In genomic region chr1:180502361-180503273, GRCh38 we compare ENCODE assay signal across 8 cellular contexts. TPM values are rescaled to one million over a fixed set of nuclear protein-coding genes. Genes with fewer than 3 reads are reported as not detected.
A peak's percentile ranks its signal among the peaks of the same experiment; 100 is the strongest.
DNase-seq lines count a peak whose midpoint lies in the region; ATAC-seq lines count a peak whose summit lies in the region.

TSS of gene ACBD6 (minus strand) at chr1:180502577. CDS start at chr1:180502266, 311 bp downstream.

- H3K27ac ChIP-seq in HUES6 (ENCODE audit: low read depth, low read length) = peak within 1 kb of the TSS; percentile 78
- peak within 1 kb of the TSS; percentile 94 for H3K27ac ChIP-seq in epithelial cell of prostate

- peak within 1 kb of the TSS; percentile 98 for H3K4me3 ChIP-seq in HUES6 (ENCODE audit: low read depth, low read length)

- 0 out of 2 replicates have a peak, but pooled peaks cover 2% of the 10 kb centered on the region for H3K9me3 ChIP-seq in HUES6 (ENCODE audit: control insufficient read depth, insufficient read depth, low read depth, low read length)

- H3K36me3 ChIP-seq in HUES6 (ENCODE audit: control insufficient read depth, insufficient read depth, low read length) = 0 out of 2 replicates have a peak, but pooled peaks cover 6% of the 10 kb centered on the region

- DNase-seq in DMS153 (lab: John Stamatoyannopoulos, UW) (peak; percentile 90), OCI-M1 (lab: John Stamatoyannopoulos, UW) (peak; percentile 96), activated T-cell treated with anti-CD3 and anti-CD28 coated beads for 24 hours (ENCODE audit: low read depth) (peak; percentile 87), epithelial cell of prostate (ENCODE audit: low read depth, low spot score) (no peak), mucosa of gallbladder (ENCODE audit: low spot score) (peak; percentile 84)
- peak; percentile 73 to 74 for DNase-seq in stimulated activated CD8-positive, alpha-beta memory T cell treated with anti-CD3 and anti-CD28 coated beads, Interleukin-4, amount 100 ng/mL, for 4 hours (ENCODE audit: low read depth in 2 of 2, low spot score in 1 of 2)

- peak; percentile 89 for ATAC-seq in GM21447 (IDR thresholded peaks at IDR 0.05; ENCODE audit: unreplicated experiment)

- no peaks in the 10 kb centered on the region for H3K27me3 ChIP-seq in HUES6 (ENCODE audit: control insufficient read depth, insufficient read depth, low read length)

- no peaks in the 10 kb centered on the region for H3K4me1 ChIP-seq in HUES6 (ENCODE audit: control insufficient read depth, insufficient read depth, low read length)

- H3K9ac ChIP-seq in HUES6 (ENCODE audit: low read length) = peak within 1 kb of the TSS; percentile 90

RNA-seq across cellular contexts. Expression of gene ACBD6, which starts in this region (rescaled TPM):
- total RNA-seq in mucosa of gallbladder = 27.1 TPM
